In the genomic region with DNA sequence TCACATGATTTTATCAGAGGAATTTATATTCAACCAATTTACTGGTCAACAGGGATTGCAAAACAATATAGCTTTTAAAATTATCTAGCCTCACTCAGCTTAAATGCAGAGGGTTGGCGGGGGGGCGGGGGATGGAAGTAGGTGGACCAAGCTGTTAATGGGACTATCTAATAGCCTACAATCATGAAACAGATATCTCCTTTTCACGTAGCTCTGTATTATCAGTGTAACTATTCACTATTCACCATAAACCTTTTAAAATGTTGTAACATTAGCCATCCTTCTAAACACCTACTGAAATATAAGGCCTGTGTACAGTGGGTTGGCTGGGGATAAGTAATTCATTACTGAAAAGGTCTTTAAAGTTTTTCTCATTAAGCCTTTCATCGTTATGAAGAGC, we compare ENCODE assay signal across 33 cellular contexts.
"Had no signal": no experiment of that assay in that cellular context is flagged by ENCODE, and none has a peak within 500 bp of the region (broad histone marks: within the 10 kb centered on the region; RNA-seq: fewer than 3 reads in every experiment).

No MANE protein-coding gene starts in this region.

- DNase-seq: activated CD4-positive, alpha-beta memory T cell treated with anti-CD3 and anti-CD28 coated beads for 36 hours; activated CD4-positive, alpha-beta T cell treated with anti-CD3 and anti-CD28 coated beads for 36 hours; activated CD4-positive, alpha-beta T cell treated with anti-CD3 and anti-CD28 coated beads, Interleukin-2, amount 10 ng/mL, durations not matched to agents 24 days and 14 days; activated CD4-positive, CD25-positive, alpha-beta regulatory T cell; activated CD4-positive, CD25-positive, alpha-beta regulatory T cell treated with anti-CD3 and anti-CD28 coated beads, Interleukin-2, amount 50 U/mL, for 72 hours; activated CD8-positive, alpha-beta memory T cell treated with anti-CD3 and anti-CD28 coated beads, Interleukin-2, amount 50 U/mL, for 48 hours; activated CD8-positive, alpha-beta T cell treated with anti-CD3 and anti-CD28 coated beads, Interleukin-2, amount 10 ng/mL, durations not matched to agents 7 days and 5 days; activated gamma-delta T cell; activated naive CD4-positive, alpha-beta T cell; activated naive CD4-positive, alpha-beta T cell treated with anti-CD3 and anti-CD28 coated beads, Interleukin-2, amount 10 ng/mL, durations not matched to agents 7 days and 5 days; activated T-cell treated with anti-CD3 and anti-CD28 coated beads for 4 hours; activated T-cell treated with anti-CD3 and anti-CD28 coated beads, Interleukin-2, amount 50 U/mL, for 24 hours; activated T-cell treated with anti-CD3 and anti-CD28 coated beads, Interleukin-2, amount 50 U/mL, for 72 hours; amniotic stem cell; anterior cingulate cortex; brain microvascular endothelial cell; cortex of kidney; dermis blood vessel endothelial cell; effector CD4-positive, alpha-beta T cell; effector memory CD8-positive, alpha-beta T cell; erythroblast; foreskin keratinocyte; gastrocnemius medialis; heart right ventricle; T-helper 1 cell; T-helper 17 cell; T1000 had no signal

- ATAC-seq: activated CD4-positive, alpha-beta T cell treated with anti-CD3 and anti-CD28 coated beads for 36 hours; activated CD8-positive, alpha-beta T cell treated with anti-CD3 and anti-CD28 coated beads, Interleukin-2, amount 10 ng/mL, durations not matched to agents 7 days and 5 days; activated T-cell treated with anti-CD3 and anti-CD28 coated beads, Interleukin-2, amount 50 U/mL, for 72 hours; effector memory CD8-positive, alpha-beta T cell; foreskin keratinocyte; gastrocnemius medialis; heart right ventricle; T-helper 17 cell had no signal

- H3K4me1 ChIP-seq: foreskin keratinocyte, heart right ventricle had no signal

- H3K27me3 ChIP-seq: brain microvascular endothelial cell, esophagus muscularis mucosa, foreskin keratinocyte, gastrocnemius medialis, heart right ventricle had no signal

- FAIRE-seq: astrocyte, bronchial epithelial cell, colon had no signal

- H3K27ac Mint-ChIP-seq: activated CD4-positive, alpha-beta memory T cell treated with anti-CD3 and anti-CD28 coated beads for 36 hours; activated CD4-positive, alpha-beta T cell treated with anti-CD3 and anti-CD28 coated beads for 36 hours; activated CD4-positive, alpha-beta T cell treated with anti-CD3 and anti-CD28 coated beads, Interleukin-2, amount 10 ng/mL, durations not matched to agents 24 days and 14 days; activated CD8-positive, alpha-beta T cell treated with anti-CD3 and anti-CD28 coated beads, Interleukin-2, amount 10 ng/mL, durations not matched to agents 7 days and 5 days; activated naive CD4-positive, alpha-beta T cell treated with anti-CD3 and anti-CD28 coated beads, Interleukin-2, amount 10 ng/mL, durations not matched to agents 7 days and 5 days; activated naive CD8-positive, alpha-beta T cell; activated T-cell treated with anti-CD3 and anti-CD28 coated beads, Interleukin-2, amount 50 U/mL, for 24 hours; activated T-cell treated with anti-CD3 and anti-CD28 coated beads, Interleukin-2, amount 50 U/mL, for 72 hours; effector memory CD8-positive, alpha-beta T cell; T-helper 17 cell; T-helper 2 cell treated with Interferon-gamma antibody and Interleukin-4, amounts not matched to agents 5 μg/mL and 100 μg/mL, for 36 hours had no signal

- H3K27me3 Mint-ChIP-seq: activated CD4-positive, alpha-beta memory T cell treated with anti-CD3 and anti-CD28 coated beads for 36 hours; activated CD4-positive, alpha-beta T cell treated with anti-CD3 and anti-CD28 coated beads for 36 hours; activated CD4-positive, alpha-beta T cell treated with anti-CD3 and anti-CD28 coated beads, Interleukin-2, amount 10 ng/mL, durations not matched to agents 24 days and 14 days; activated naive CD4-positive, alpha-beta T cell treated with anti-CD3 and anti-CD28 coated beads, Interleukin-2, amount 10 ng/mL, durations not matched to agents 7 days and 5 days; activated naive CD8-positive, alpha-beta T cell; activated T-cell treated with anti-CD3 and anti-CD28 coated beads, Interleukin-2, amount 50 U/mL, for 24 hours; effector memory CD8-positive, alpha-beta T cell; T-helper 17 cell had no signal

- H3K9me3 ChIP-seq: gastrocnemius medialis had no signal

- H3K4me1 Mint-ChIP-seq: activated naive CD4-positive, alpha-beta T cell treated with anti-CD3 and anti-CD28 coated beads, Interleukin-2, amount 10 ng/mL, durations not matched to agents 7 days and 5 days had no signal

- H3K4me3 ChIP-seq: esophagus muscularis mucosa, gastrocnemius medialis, heart right ventricle had no signal

- H3K4me3 Mint-ChIP-seq: activated CD4-positive, alpha-beta memory T cell treated with anti-CD3 and anti-CD28 coated beads for 36 hours; activated CD4-positive, alpha-beta T cell treated with anti-CD3 and anti-CD28 coated beads for 36 hours; activated CD4-positive, alpha-beta T cell treated with anti-CD3 and anti-CD28 coated beads, Interleukin-2, amount 10 ng/mL, durations not matched to agents 24 days and 14 days; activated CD8-positive, alpha-beta T cell treated with anti-CD3 and anti-CD28 coated beads, Interleukin-2, amount 10 ng/mL, durations not matched to agents 7 days and 5 days; activated naive CD4-positive, alpha-beta T cell treated with anti-CD3 and anti-CD28 coated beads, Interleukin-2, amount 10 ng/mL, durations not matched to agents 7 days and 5 days; activated naive CD8-positive, alpha-beta T cell; activated T-cell treated with anti-CD3 and anti-CD28 coated beads, Interleukin-2, amount 50 U/mL, for 24 hours; activated T-cell treated with anti-CD3 and anti-CD28 coated beads, Interleukin-2, amount 50 U/mL, for 72 hours; effector memory CD8-positive, alpha-beta T cell; T-helper 17 cell; T-helper 2 cell treated with Interferon-gamma antibody and Interleukin-4, amounts not matched to agents 5 μg/mL and 100 μg/mL, for 36 hours had no signal

- H3K9me3 Mint-ChIP-seq: activated CD4-positive, alpha-beta T cell treated with anti-CD3 and anti-CD28 coated beads, Interleukin-2, amount 10 ng/mL, durations not matched to agents 24 days and 14 days; activated T-cell treated with anti-CD3 and anti-CD28 coated beads, Interleukin-2, amount 50 U/mL, for 24 hours; activated T-cell treated with anti-CD3 and anti-CD28 coated beads, Interleukin-2, amount 50 U/mL, for 72 hours; effector memory CD8-positive, alpha-beta T cell had no signal
